1 cellular context compared by ENCODE assay signal in genomic region chr12:57771271-57771872, GRCh38.
TF ChIP-seq lines count a peak whose summit lies in the region.

No MANE protein-coding gene starts in this region.

TF ChIP-seq in IMR-90, 13 proteins besides CTCF, POLR2A, EP300 and RAD21 (continued from another document):
- TF ChIP-seq USF2 (IDR thresholded peaks at IDR 0.05; ENCODE audit: low read depth, low read length) (no peak), ELK1 (IDR thresholded peaks at IDR 0.05; ENCODE audit: borderline replicate concordance, low read depth, low read length) (no peak), SMC3 (IDR thresholded peaks at IDR 0.05; ENCODE audit: low read depth, low read length) (no peak), MAZ (IDR thresholded peaks at IDR 0.05; ENCODE audit: borderline replicate concordance, low read depth, low read length) (no peak), MXI1 (IDR thresholded peaks at IDR 0.05; ENCODE audit: borderline replicate concordance, low read depth, low read length) (no peak), CEBPB (IDR thresholded peaks at IDR 0.05; ENCODE audit: low read depth, low read length) (no peak), RCOR1 (IDR thresholded peaks at IDR 0.05; ENCODE audit: insufficient replicate concordance, low read length) (no peak), MAFK (IDR thresholded peaks at IDR 0.05; ENCODE audit: low read depth, low read length) (no peak), NFE2L2 (IDR thresholded peaks at IDR 0.05; ENCODE audit: low read depth, low read length) (no peak), BHLHE40 (IDR thresholded peaks at IDR 0.05; ENCODE audit: low read depth, low read length) (no peak)
